ENCODE assay signal across 19 cellular contexts in genomic region chr6:2124260-2124709, GRCh38.
DNase-seq lines count a peak whose midpoint lies in the region; ATAC-seq, FAIRE-seq and TF ChIP-seq lines count a peak whose summit lies in the region.
"Had no signal": no experiment of that assay in that cellular context is flagged by ENCODE, and none has a peak within 500 bp of the region (broad histone marks: within the 10 kb centered on the region; RNA-seq: fewer than 3 reads in every experiment).

No MANE protein-coding gene starts in this region.

- POLR2A ChIA-PET in endothelial cell of umbilical vein (lab: Charles Lee) = no interaction called here

- dilution Hi-C loops in endothelial cell of umbilical vein (cut with MboI; ENCODE audit: extremely low pct_ligation_motif_present, low sequenced_read_pairs) = loop anchor here (25.0 kb wide), 3 partner anchors 337 to 513 kb away; partner anchors contain the start of gene FOXC1

- H3K27me3 ChIP-seq in BE2C (no peaks in the 10 kb centered on the region), endothelial cell of umbilical vein (ENCODE audit: control insufficient read depth in 2 of 2, insufficient read depth in 2 of 2, low read length in 2 of 2) (no peaks in the 10 kb centered on the region), spleen (replicated peaks in 1 of 7) (peaks cover 0 to 8% (median 0%) of the 10 kb centered on the region in 7 donors)

- peak overlapping the region; percentile 80 for H3K4me2 ChIP-seq in endothelial cell of umbilical vein (ENCODE audit: insufficient read depth, low read length)

- intact Hi-C loops in endothelial cell of umbilical vein (cut with micrococcal nuclease) = loop anchor here (1.0 to 2.0 kb wide), 3 partner anchors 13 to 72 kb away; no protein-coding TSS in a partner anchor
- intact Hi-C loops in spleen (cut with DNase I; ENCODE audit: low total_unique reads) = no loop called here

- H3K36me3 Mint-ChIP-seq in T-helper 17 cell (ENCODE audit: low read depth) = peaks cover 10% of the 10 kb centered on the region
- H3K36me3 Mint-ChIP-seq: stimulated activated effector memory CD8-positive, alpha-beta T cell treated with anti-CD3 and anti-CD28 coated beads, Interleukin-12 subunit alpha, Interleukin-12 subunit beta, amount 100 ng/mL, for 72 hours; type B pancreatic cell had no signal

- FAIRE-seq in endothelial cell of umbilical vein (lab: Jason Lieb, UNC) = peak; percentile 97

- H3K4me1 ChIP-seq in BE2C = no peaks in the 10 kb centered on the region
- H3K4me1 ChIP-seq in endothelial cell of umbilical vein (ENCODE audit: control insufficient read depth, extremely low read depth, insufficient read depth, low read length) = peaks cover 30% of the 10 kb centered on the region
- peaks cover 0 to 30% (median 18%) of the 10 kb centered on the region in 6 donors for H3K4me1 ChIP-seq in spleen

- H3K36me3 ChIP-seq in BE2C (no peaks in the 10 kb centered on the region), endothelial cell of umbilical vein (ENCODE audit: control insufficient read depth in 2 of 2, extremely low read depth in 1 of 2, insufficient read depth in 2 of 2, low read length in 2 of 2) (no peaks in the 10 kb centered on the region), spleen (peaks cover 0 to 5% (median 0%) of the 10 kb centered on the region in 6 donors)

- ATAC-seq in T-helper 17 cell (no peak), GM19351 (IDR thresholded peaks at IDR 0.05; ENCODE audit: unreplicated experiment) (no peak)
- ATAC-seq: mucosa of descending colon; stimulated activated effector memory CD8-positive, alpha-beta T cell treated with anti-CD3 and anti-CD28 coated beads, Interleukin-12 subunit alpha, Interleukin-12 subunit beta, amount 100 ng/mL, for 72 hours had no signal

- no TSS peak for BruUV-seq in endothelial cell of umbilical vein (replicated peaks; lab: Mats Ljungman, UMichigan)

- H3K4me3 Mint-ChIP-seq in T-helper 17 cell = no peak overlapping the region
- H3K4me3 Mint-ChIP-seq: CD4-positive, CD25-positive, alpha-beta regulatory T cell; stimulated activated effector memory CD8-positive, alpha-beta T cell treated with anti-CD3 and anti-CD28 coated beads, Interleukin-12 subunit alpha, Interleukin-12 subunit beta, amount 100 ng/mL, for 72 hours; type B pancreatic cell had no signal

- H3K27me3 Mint-ChIP-seq in T-helper 17 cell = no peaks in the 10 kb centered on the region
- H3K27me3 Mint-ChIP-seq: CD4-positive, CD25-positive, alpha-beta regulatory T cell had no signal

- TF ChIP-seq CTCF in BE2C (IDR thresholded peaks at IDR 0.05; ENCODE audit: low read depth, low read length) (no peak), endothelial cell of umbilical vein (IDR thresholded peaks at IDR 0.05; ENCODE audit: extremely low read depth in 1 of 2, insufficient read depth in 1 of 2, low read depth in 1 of 2, low read length in 2 of 2) (no peak), spleen (IDR thresholded peaks at IDR 0.05 in 8 of 11, conservative IDR thresholded peaks at IDR 0.05 in 3 of 11) (no peak)

- H3K4me1 Mint-ChIP-seq in T-helper 17 cell = peaks cover 20% of the 10 kb centered on the region

- H3K9ac ChIP-seq in endothelial cell of umbilical vein (replicated peaks; ENCODE audit: extremely low read depth, insufficient read depth, low read length) = peak overlapping the region; percentile 68

- no peaks in the 10 kb centered on the region for H3K9me1 ChIP-seq in endothelial cell of umbilical vein (replicated peaks; ENCODE audit: control insufficient read depth, extremely low read depth, insufficient read depth, low read length)

- DNase-seq in BE2C (peak; percentile 10), OCI-M2 (lab: John Stamatoyannopoulos, UW; ENCODE audit: unreplicated experiment) (peak; percentile 71), endothelial cell of umbilical vein (ENCODE audit: low read depth, low spot score) (peak; percentile 99), iris pigment epithelial cell (ENCODE audit: low read depth) (peak; percentile 43), activated T-cell treated with anti-CD3 and anti-CD28 coated beads for 4 hours (no peak), T-helper 17 cell (no peak), spleen (no peak)
- DNase-seq: activated CD4-positive, CD25-positive, alpha-beta regulatory T cell treated with anti-CD3 and anti-CD28 coated beads, Interleukin-2, amount 50 U/mL, for 72 hours; CD4-positive, CD25-positive, alpha-beta regulatory T cell; effector CD4-positive, alpha-beta T cell; foreskin melanocyte; MM.1S; mucosa of descending colon; NCI-H774; occipital lobe; SW 1271 had no signal

- H3K27ac ChIP-seq in endothelial cell of umbilical vein (ENCODE audit: insufficient read depth, low read depth, low read length) (peak overlapping the region; percentile 60), spleen (no peak overlapping the region)

- peak overlapping the region; percentile 59 for H2AFZ ChIP-seq in endothelial cell of umbilical vein (ENCODE audit: low read depth, low read length)

- no peaks in the 10 kb centered on the region for H4K20me1 ChIP-seq in endothelial cell of umbilical vein (replicated peaks; ENCODE audit: control insufficient read depth, extremely low read depth, insufficient read depth, low read length)

- 36 to 60% (median 42%) methylated on average over 11 of the region's 11 CpGs for whole genome bisulfite sequencing in spleen, 5 donors

- H3K27ac Mint-ChIP-seq in T-helper 17 cell = no peak overlapping the region
- H3K27ac Mint-ChIP-seq: CD4-positive, CD25-positive, alpha-beta regulatory T cell; stimulated activated effector memory CD8-positive, alpha-beta T cell treated with anti-CD3 and anti-CD28 coated beads, Interleukin-12 subunit alpha, Interleukin-12 subunit beta, amount 100 ng/mL, for 72 hours; type B pancreatic cell had no signal

- TF ChIP-seq POLR2A in endothelial cell of umbilical vein (IDR thresholded peaks at IDR 0.05; ENCODE audit: low read depth, low read length) (peak; percentile 30), spleen (IDR thresholded peaks at IDR 0.05) (no peak)

- CTCF ChIA-PET in endothelial cell of umbilical vein (lab: Charles Lee) = interaction anchor here (0.7 to 1.3 kb wide), 8 partner anchors 9 to 230 kb away, joined by 3 to 6 read pairs (median 3); no protein-coding TSS in a partner anchor

- no peaks in the 10 kb centered on the region for H3K79me2 ChIP-seq in endothelial cell of umbilical vein (ENCODE audit: control insufficient read depth, insufficient read depth, low read length)

- H3K4me3 ChIP-seq in BE2C (ENCODE audit: low read depth, low read length) (0 out of 2 replicates have a peak overlapping the region, but pooled peaks have one; percentile 6), endothelial cell of umbilical vein (replicated peaks in 1 of 3; ENCODE audit: insufficient read depth in 1 of 3, low read depth in 1 of 3, low read length in 3 of 3) (peak overlapping the region in 1 of 3 experiments; percentile 3), spleen (no peak overlapping the region)
- H3K4me3 ChIP-seq: mucosa of descending colon had no signal

- no peaks in the 10 kb centered on the region for H3K9me3 ChIP-seq in BE2C
- no peaks in the 10 kb centered on the region for H3K9me3 ChIP-seq in endothelial cell of umbilical vein (replicated peaks; ENCODE audit: control insufficient read depth, insufficient read depth, low read length)
- no peaks in the 10 kb centered on the region for H3K9me3 ChIP-seq in T-helper 17 cell (ENCODE audit: control insufficient read depth, low read length, poor library complexity, severe bottlenecking)
- H3K9me3 ChIP-seq in spleen = no peaks in the 10 kb centered on the region
- H3K9me3 ChIP-seq: mucosa of descending colon had no signal

TF ChIP-seq in endothelial cell of umbilical vein, 7 proteins besides CTCF, POLR2A, EP300 and RAD21:
- peak; percentile 75 for TF ChIP-seq POLR2AphosphoS5 (IDR thresholded peaks at IDR 0.05; ENCODE audit: insufficient read depth, low read depth, low read length)
- peak; percentile 51 for TF ChIP-seq JUN (IDR thresholded peaks at IDR 0.05; ENCODE audit: borderline replicate concordance, insufficient read depth, insufficient read length, low read depth)
- no peak for TF ChIP-seq EZH2 (IDR thresholded peaks at IDR 0.05; ENCODE audit: borderline replicate concordance, low read depth, low read length, severe bottlenecking)
- TF ChIP-seq MYC (IDR thresholded peaks at IDR 0.05; ENCODE audit: low read depth, low read length) = peak; percentile 31
- peak; percentile 61 for TF ChIP-seq MAX (IDR thresholded peaks at IDR 0.05; ENCODE audit: insufficient read depth, insufficient read length)
- peak; percentile 40 for TF ChIP-seq FOS (IDR thresholded peaks at IDR 0.05; ENCODE audit: borderline replicate concordance, insufficient read depth, low read length)
- TF ChIP-seq GATA2 (IDR thresholded peaks at IDR 0.05; ENCODE audit: insufficient read depth, insufficient read length, low read depth, low read length) = peak; percentile 87

Comparison
In these comparisons a context has a peak if more than half of its experiments do, and no peak if none do; other contexts are left out.
1. DNase-seq: peak in BE2C (single experiment), OCI-M2 (single experiment), endothelial cell of umbilical vein (single experiment) and iris pigment epithelial cell (single experiment); none in activated T-cell treated with anti-CD3 and anti-CD28 coated beads for 4 hours (single experiment), T-helper 17 cell (0 of 3) and spleen (single experiment).